Comparison of ENCODE assay signal across 8 cellular contexts in genomic region chr10:103685880-103686669, GRCh38.
DNase-seq lines count a peak whose midpoint lies in the region; FAIRE-seq and TF ChIP-seq lines count a peak whose summit lies in the region.

No MANE protein-coding gene starts in this region.

- H3K36me3 ChIP-seq in SJCRH30 (no peaks in the 10 kb centered on the region), ovary (no peaks in the 10 kb centered on the region), tibial nerve (no peaks in the 10 kb centered on the region)

- TF ChIP-seq CTCF in C4-2B (conservative IDR thresholded peaks at IDR 0.05) (peak; percentile 98), ovary (IDR thresholded peaks at IDR 0.05) (peak; percentile 93 to 96 (median 94)), tibial nerve (IDR thresholded peaks at IDR 0.05) (peak; percentile 96 to 98 (median 97))

- TF ChIP-seq EP300 in ovary (IDR thresholded peaks at IDR 0.05) (peak; percentile 43), tibial nerve (IDR thresholded peaks at IDR 0.05) (peak; percentile 46 to 92)

- FAIRE-seq in GM19239 (lab: Jason Lieb, UNC) (peak; percentile 61), frontal cortex (lab: Jason Lieb, UNC) (no peak)

- H3K27me3 ChIP-seq in SJCRH30 (no peaks in the 10 kb centered on the region), ovary (no peaks in the 10 kb centered on the region), tibial nerve (no peaks in the 10 kb centered on the region)

- intact Hi-C loops in ovary (cut with DNase I) = loop anchor here in 2 of 4 donors (2.0 to 10.0 kb wide), 4 partner anchors 84 to 271 kb away; partner anchors contain the start of gene NEURL1 (in 1 of the 2)

- DNase-seq in GM19239 (ENCODE audit: insufficient read length, low spot score) = peak; percentile 80
- DNase-seq in HT1080 (ENCODE audit: low read depth) = peak; percentile 45
- DNase-seq in SJCRH30 = peak; percentile 57 to 81
- DNase-seq in activated effector memory CD4-positive, alpha-beta T cell treated with Interleukin-2 at 50 U/mL for 16 hours = peak; percentile 61
- DNase-seq in frontal cortex (ENCODE audit: low spot score in 2 of 2) = peak; percentile 76 to 78
- DNase-seq in ovary = peak; percentile 79 to 91 (median 89)
- DNase-seq in tibial nerve (ENCODE audit: low spot score in 2 of 2) = peak; percentile 82 to 92

- H3K9me3 ChIP-seq in SJCRH30 (replicated peaks) = no peaks in the 10 kb centered on the region
- H3K9me3 ChIP-seq in ovary = no peaks in the 10 kb centered on the region
- H3K9me3 ChIP-seq in tibial nerve = no peaks in the 10 kb centered on the region

- H3K27ac ChIP-seq in C4-2B = no peak overlapping the region
- no peak overlapping the region for H3K27ac ChIP-seq in SJCRH30
- peak overlapping the region in 1 of 2 donors; percentile 28 for H3K27ac ChIP-seq in ovary
- H3K27ac ChIP-seq in tibial nerve = peak overlapping the region; percentile 62 to 97 (median 83)

- 21 to 22% (median 22%) methylated on average over 7 to 8 of the region's 8 CpGs for WGBS in ovary, 3 donors
- 12 to 20% methylated on average over 7 to 8 of the region's 8 CpGs for WGBS in tibial nerve, 2 donors

- TF ChIP-seq POLR2A in ovary (IDR thresholded peaks at IDR 0.05) (no peak), tibial nerve (IDR thresholded peaks at IDR 0.05) (no peak)

- H3K4me1 ChIP-seq in SJCRH30 = peaks cover 11% of the 10 kb centered on the region; the same call in 1 of the 2 replicates
- H3K4me1 ChIP-seq in ovary (ENCODE audit: insufficient read depth) = no peaks in the 10 kb centered on the region
- H3K4me1 ChIP-seq in tibial nerve = peaks cover 0 to 86% (median 25%) of the 10 kb centered on the region in 4 donors

- H3K4me3 ChIP-seq in SJCRH30 (no peak overlapping the region), ovary (no peak overlapping the region), tibial nerve (no peak overlapping the region)

Comparison
In these comparisons a context has a peak if more than half of its experiments do, and no peak if none do; other contexts are left out.
1. H3K27ac ChIP-seq: peak in tibial nerve (4 of 4); none in C4-2B (single experiment) and SJCRH30 (single experiment).
2. Peak in every context shown above with its lines, with median percentiles within 50 percentile points of each other: CTCF ChIP-seq and DNase-seq.